In the genomic region with DNA sequence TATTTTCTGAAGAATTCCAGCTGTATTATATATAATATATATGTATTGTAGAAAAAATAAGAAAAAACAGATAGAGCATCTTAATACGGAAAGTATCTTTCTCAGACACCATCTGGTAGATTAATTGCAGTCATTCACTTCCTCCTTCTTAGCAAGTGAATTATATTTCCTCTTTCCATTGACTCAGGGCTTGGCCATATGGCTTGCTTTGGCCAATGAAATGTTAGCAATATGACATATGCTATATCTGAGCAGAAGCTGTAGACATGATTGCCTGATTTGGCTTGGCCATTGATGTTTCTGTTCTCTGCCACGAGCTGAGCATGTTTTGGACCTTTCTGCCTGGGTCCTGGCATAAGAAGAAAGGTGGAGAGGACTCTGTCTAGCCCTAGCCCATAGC, we compare ENCODE assay signal across 20 cellular contexts. TPM values are rescaled to one million over a fixed set of nuclear protein-coding genes. Genes with fewer than 3 reads are reported as not detected.
DNase-seq lines count a peak whose midpoint lies in the region; ATAC-seq and TF ChIP-seq lines count a peak whose summit lies in the region.
"Had no signal": no experiment of that assay in that cellular context is flagged by ENCODE, and none has a peak within 500 bp of the region (broad histone marks: within the 10 kb centered on the region; RNA-seq: fewer than 3 reads in every experiment).

No MANE protein-coding gene starts in this region.

- H3K4me3 Mint-ChIP-seq in CD14-positive monocyte = no peak overlapping the region
- H3K4me3 Mint-ChIP-seq: activated CD8-positive, alpha-beta T cell treated with anti-CD3 and anti-CD28 coated beads for 36 hours; activated naive CD8-positive, alpha-beta T cell treated with anti-CD3 and anti-CD28 coated beads, Interleukin-2, amount 10 ng/mL, durations not matched to agents 7 days and 5 days had no signal

- no peaks in the 10 kb centered on the region for H3K9me2 ChIP-seq in PC-3 (replicated peaks; ENCODE audit: low read length)

- peaks cover 6 to 23% (median 18%) of the 10 kb centered on the region in 7 donors for H3K9me3 Mint-ChIP-seq in CD14-positive monocyte

- H3K9ac ChIP-seq in OCI-LY3 (ENCODE audit: low read length) (no peak overlapping the region), PC-3 (ENCODE audit: low read length) (no peak overlapping the region)
- H3K9ac ChIP-seq: KMS-11 had no signal

- peak; percentile 63 for DNase-seq in CD14-positive monocyte (ENCODE audit: low spot score)
- peak; percentile 60 to 66 for DNase-seq in Kasumi-1 (lab: John Stamatoyannopoulos, UW)
- no peak for DNase-seq in left colon
- DNase-seq in osteoblast (ENCODE audit: insufficient read length, low spot score, missing footprints) = no peak
- no peak for DNase-seq in PC-3
- DNase-seq in COR-L47 (lab: John Stamatoyannopoulos, UW) = no peak
- no peak for DNase-seq in Right ventricle myocardium superior
- DNase-seq: activated CD8-positive, alpha-beta T cell treated with anti-CD3 and anti-CD28 coated beads for 36 hours; activated naive CD8-positive, alpha-beta T cell treated with anti-CD3 and anti-CD28 coated beads, Interleukin-2, amount 10 ng/mL, durations not matched to agents 7 days and 5 days; brain microvascular endothelial cell; dermis blood vessel endothelial cell; foreskin keratinocyte; HCEC 1CT; NCI-H1436 treated with DMSO at 0.1 percent for 48 hours; Peyer's patch; SW 1271 had no signal

- H3F3A ChIP-seq in PC-3 (ENCODE audit: low read length, unreplicated experiment) = no peaks in the 10 kb centered on the region

- H3K4me2 ChIP-seq in OCI-LY3 (ENCODE audit: low read length) = no peak overlapping the region; the same call in 1 of the 2 replicates
- no peak overlapping the region for H3K4me2 ChIP-seq in osteoblast (ENCODE audit: insufficient read depth, low read length)
- H3K4me2 ChIP-seq in PC-3 (ENCODE audit: low read length) = no peak overlapping the region
- H3K4me2 ChIP-seq: KMS-11 had no signal

- intact Hi-C loops in CD14-positive monocyte (cut with micrococcal nuclease) (no loop called here), left colon (cut with DNase I, micrococcal nuclease) (no loop called here), PC-3 (cut with micrococcal nuclease) (no loop called here), Right ventricle myocardium superior (cut with DNase I) (no loop called here)

- no peaks in the 10 kb centered on the region for H3K9me3 ChIP-seq in OCI-LY3 (ENCODE audit: insufficient read depth, low read length)
- H3K9me3 ChIP-seq in osteoblast (ENCODE audit: low read depth, low read length) = no peaks in the 10 kb centered on the region
- no peaks in the 10 kb centered on the region for H3K9me3 ChIP-seq in PC-3 (ENCODE audit: low read length)
- H3K9me3 ChIP-seq: Peyer's patch had no signal

- H2AFZ ChIP-seq in OCI-LY3 (ENCODE audit: low read depth, low read length) (peak overlapping the region; percentile 31; the same call in 1 of the 2 replicates), osteoblast (ENCODE audit: low read length) (no peak overlapping the region), PC-3 (ENCODE audit: low read length) (no peak overlapping the region)

- peaks cover 0 to 2% (median 2%) of the 10 kb centered on the region in 3 donors for H3K27me3 Mint-ChIP-seq in CD14-positive monocyte (ENCODE audit: low read depth in 3 of 3)
- H3K27me3 Mint-ChIP-seq: activated CD8-positive, alpha-beta T cell treated with anti-CD3 and anti-CD28 coated beads for 36 hours had no signal

- peaks cover 14% of the 10 kb centered on the region for H3K4me1 Mint-ChIP-seq in CD14-positive monocyte
- H3K4me1 Mint-ChIP-seq: activated naive CD8-positive, alpha-beta T cell treated with anti-CD3 and anti-CD28 coated beads, Interleukin-2, amount 10 ng/mL, durations not matched to agents 7 days and 5 days had no signal

- peaks cover 6 to 8% of the 10 kb centered on the region in 2 donors for H3K36me3 Mint-ChIP-seq in CD14-positive monocyte
- H3K36me3 Mint-ChIP-seq: activated naive CD8-positive, alpha-beta T cell treated with anti-CD3 and anti-CD28 coated beads, Interleukin-2, amount 10 ng/mL, durations not matched to agents 7 days and 5 days had no signal

- POLR2A ChIA-PET in PC-3 (lab: Charles Lee; ENCODE audit: unreplicated experiment) = no interaction called here

- ATAC-seq in left colon (peak; percentile 73), PC-3 (no peak), Right ventricle myocardium superior (ENCODE audit: poor library complexity) (no peak)
- ATAC-seq: activated CD8-positive, alpha-beta T cell treated with anti-CD3 and anti-CD28 coated beads for 36 hours; foreskin keratinocyte had no signal

- H3K27ac ChIP-seq in OCI-LY3 (ENCODE audit: low read length) (no peak overlapping the region), osteoblast (ENCODE audit: low read depth, low read length) (no peak overlapping the region), PC-3 (ENCODE audit: low read length) (no peak overlapping the region)
- H3K27ac ChIP-seq: brain microvascular endothelial cell, epithelial cell of prostate, foreskin keratinocyte, KMS-11, Peyer's patch, VCaP had no signal

- H4K20me1 ChIP-seq in OCI-LY3 (ENCODE audit: insufficient read depth, low read length) = no peaks in the 10 kb centered on the region
- H4K20me1 ChIP-seq in osteoblast (ENCODE audit: insufficient read depth, low read length) = no peaks in the 10 kb centered on the region
- no peaks in the 10 kb centered on the region for H4K20me1 ChIP-seq in PC-3 (ENCODE audit: low read length)

- 0 out of 2 replicates have a peak, but pooled peaks cover 3% of the 10 kb centered on the region for H3K4me1 ChIP-seq in OCI-LY3 (ENCODE audit: low read length)
- peaks cover 11% of the 10 kb centered on the region for H3K4me1 ChIP-seq in osteoblast (ENCODE audit: insufficient read depth, low read length)
- H3K4me1 ChIP-seq in PC-3 (ENCODE audit: insufficient read depth, low read length) = peaks cover 14% of the 10 kb centered on the region
- H3K4me1 ChIP-seq: foreskin keratinocyte had no signal

- H3K4me3 ChIP-seq in OCI-LY3 (ENCODE audit: low read length) = no peak overlapping the region
- H3K4me3 ChIP-seq in osteoblast (ENCODE audit: insufficient read depth, low read length) = no peak overlapping the region
- no peak overlapping the region for H3K4me3 ChIP-seq in PC-3 (ENCODE audit: low read length)
- H3K4me3 ChIP-seq: Peyer's patch had no signal

- H3K27ac Mint-ChIP-seq in CD14-positive monocyte = peak overlapping the region; percentile 76 to 91 (median 85)
- H3K27ac Mint-ChIP-seq: activated CD8-positive, alpha-beta T cell treated with anti-CD3 and anti-CD28 coated beads for 36 hours; activated naive CD8-positive, alpha-beta T cell treated with anti-CD3 and anti-CD28 coated beads, Interleukin-2, amount 10 ng/mL, durations not matched to agents 7 days and 5 days had no signal

- CTCF ChIA-PET in PC-3 (lab: Charles Lee) = no interaction called here

- H3K27me3 ChIP-seq in OCI-LY3 (ENCODE audit: low read depth, low read length) (no peaks in the 10 kb centered on the region), osteoblast (ENCODE audit: insufficient read depth, low read length) (no peaks in the 10 kb centered on the region), PC-3 (ENCODE audit: low read length) (no peaks in the 10 kb centered on the region)
- H3K27me3 ChIP-seq: brain microvascular endothelial cell, foreskin keratinocyte, Peyer's patch had no signal

- TF ChIP-seq CTCF in CD14-positive monocyte (IDR thresholded peaks at IDR 0.05) = no peak
- TF ChIP-seq CTCF in OCI-LY3 (IDR thresholded peaks at IDR 0.05; ENCODE audit: low read depth, low read length) = no peak
- TF ChIP-seq CTCF in osteoblast (IDR thresholded peaks at IDR 0.05; ENCODE audit: extremely low read depth, low read depth, low read length) = no peak
- no peak for TF ChIP-seq CTCF in PC-3 (conservative IDR thresholded peaks at IDR 0.05; ENCODE audit: low read depth, low read length)

- H3K79me2 ChIP-seq in OCI-LY3 (ENCODE audit: low read length) = no peaks in the 10 kb centered on the region
- H3K79me2 ChIP-seq in osteoblast (ENCODE audit: insufficient read depth, low read length) = no peaks in the 10 kb centered on the region
- no peaks in the 10 kb centered on the region for H3K79me2 ChIP-seq in PC-3 (ENCODE audit: low read length)

- H3K36me3 ChIP-seq in OCI-LY3 (replicated peaks; ENCODE audit: low read depth, low read length) (no peaks in the 10 kb centered on the region), osteoblast (ENCODE audit: insufficient read depth, low read length) (no peaks in the 10 kb centered on the region), PC-3 (ENCODE audit: low read depth, low read length) (no peaks in the 10 kb centered on the region)
- H3K36me3 ChIP-seq: brain microvascular endothelial cell, Peyer's patch had no signal

- BruUV-seq in PC-3 (replicated peaks; lab: Mats Ljungman, UMichigan) = no TSS peak

RNA-seq across cellular contexts. Expression of gene ZBED5, which starts 34.4 kb away (rescaled TPM):
- 10 to 100 TPM in 1 of 2 donors, 1 to 10 TPM in 1; 8.1 to 10.3 TPM for polyA plus RNA-seq in CD14-positive monocyte
- 10 to 100 TPM; 36.9 to 37.5 TPM for total RNA-seq in left colon
- 29.7 and 32.7 TPM in 2 replicates for total RNA-seq in osteoblast
- total RNA-seq in PC-3 (2014; rRNA removed) = 19.5 and 21.0 TPM in 2 replicates
- 37.4 TPM for total RNA-seq in Right ventricle myocardium superior

Comparison
In these comparisons a context has a peak if more than half of its experiments do, and no peak if none do; other contexts are left out.
1. DNase-seq: peak in CD14-positive monocyte (single experiment) and Kasumi-1 (2 of 2); none in left colon (0 of 2), osteoblast (single experiment), PC-3 (single experiment), COR-L47 (single experiment) and Right ventricle myocardium superior (single experiment).